ENCODE assay signal across 8 cellular contexts in genomic region chr15:89999676-90000174, GRCh38. TPM values are rescaled to one million over a fixed set of nuclear protein-coding genes. Genes with fewer than 3 reads are reported as not detected.
DNase-seq lines count a peak whose midpoint lies in the region; ATAC-seq and TF ChIP-seq lines count a peak whose summit lies in the region.

No MANE protein-coding gene starts in this region.

- POLR2A ChIA-PET in Caco-2 (lab: Charles Lee): no interaction called here

- H3K9me3 ChIP-seq in OCI-LY3 (ENCODE audit: insufficient read depth, low read length) (no peaks in the 10 kb centered on the region), esophagus muscularis mucosa (no peaks in the 10 kb centered on the region), Caco-2 (no peaks in the 10 kb centered on the region)

- no peaks in the 10 kb centered on the region for H4K20me1 ChIP-seq in OCI-LY3 (ENCODE audit: insufficient read depth, low read length)

- H3K4me1 Mint-ChIP-seq in nephron progenitor cell: peaks cover 66% of the 10 kb centered on the region
- H3K4me1 Mint-ChIP-seq in Caco-2 (ENCODE audit: low read depth, unreplicated experiment): peaks cover 27% of the 10 kb centered on the region

- 30% methylated on average over 12 of the region's 13 CpGs for WGBS in esophagus muscularis mucosa

- peaks cover 39% of the 10 kb centered on the region for H3K79me2 ChIP-seq in OCI-LY3 (ENCODE audit: low read length)

- H3K36me3 Mint-ChIP-seq in nephron progenitor cell (ENCODE audit: low read depth): no peaks in the 10 kb centered on the region
- H3K36me3 Mint-ChIP-seq in Caco-2 (ENCODE audit: insufficient read depth, unreplicated experiment): peaks cover 15% of the 10 kb centered on the region

- H3K27ac ChIP-seq in OCI-LY3 (ENCODE audit: low read length): no peak overlapping the region
- peak overlapping the region; percentile 83 to 93 (median 90) for H3K27ac ChIP-seq in esophagus muscularis mucosa (replicated peaks in 1 of 4)

- ATAC-seq in HG03457 (IDR thresholded peaks at IDR 0.05; ENCODE audit: unreplicated experiment): no peak
- no peak for ATAC-seq in HG02571 (IDR thresholded peaks at IDR 0.05; ENCODE audit: unreplicated experiment)
- ATAC-seq in GM21576 (IDR thresholded peaks at IDR 0.05; ENCODE audit: unreplicated experiment): no peak

- H3K27me3 ChIP-seq in OCI-LY3 (ENCODE audit: low read depth, low read length) (peaks cover 10% of the 10 kb centered on the region), esophagus muscularis mucosa (no peaks in the 10 kb centered on the region), Caco-2 (replicated peaks; ENCODE audit: control insufficient read depth, insufficient read depth, low read length) (no peaks in the 10 kb centered on the region)

- H3K4me1 ChIP-seq in OCI-LY3 (ENCODE audit: low read length) (peaks cover 32% of the 10 kb centered on the region), esophagus muscularis mucosa (peaks cover 10 to 43% (median 41%) of the 10 kb centered on the region in 4 donors), Caco-2 (peaks cover 60% of the 10 kb centered on the region)

- CTCF ChIA-PET in Caco-2 (lab: Charles Lee): no interaction called here

- peak overlapping the region; percentile 78 for H3K4me2 ChIP-seq in OCI-LY3 (ENCODE audit: low read length)

- no peak for TF ChIP-seq CTCF in OCI-LY3 (IDR thresholded peaks at IDR 0.05; ENCODE audit: low read depth, low read length)
- TF ChIP-seq CTCF in esophagus muscularis mucosa (IDR thresholded peaks at IDR 0.05): no peak
- no peak for TF ChIP-seq CTCF in nephron progenitor cell (IDR thresholded peaks at IDR 0.05)
- TF ChIP-seq CTCF in Caco-2 (IDR thresholded peaks at IDR 0.05; ENCODE audit: insufficient read depth in 1 of 2, low read depth in 1 of 2, low read length in 1 of 2, severe bottlenecking in 1 of 2, unreplicated experiment in 1 of 2): no peak

- H3K4me3 ChIP-seq in OCI-LY3 (ENCODE audit: low read length): no peak overlapping the region
- peak overlapping the region; percentile 87 to 97 (median 90) for H3K4me3 ChIP-seq in esophagus muscularis mucosa
- H3K4me3 ChIP-seq in Caco-2 (ENCODE audit: low read depth, low read length): no peak overlapping the region

- H3K36me3 ChIP-seq in OCI-LY3 (replicated peaks; ENCODE audit: low read depth, low read length): peaks cover 18% of the 10 kb centered on the region
- no peaks in the 10 kb centered on the region for H3K36me3 ChIP-seq in esophagus muscularis mucosa
- no peaks in the 10 kb centered on the region for H3K36me3 ChIP-seq in Caco-2 (ENCODE audit: control insufficient read depth, insufficient read depth, low read length)

- DNase-seq in Ammon's horn (ENCODE audit: low spot score) (peak; percentile 31), esophagus muscularis mucosa (ENCODE audit: extremely low spot score) (no peak), nephron progenitor cell (peak; percentile 51), Caco-2 (no peak)

- H3K4me3 Mint-ChIP-seq in nephron progenitor cell: peak overlapping the region; percentile 79
- H3K4me3 Mint-ChIP-seq in Caco-2 (ENCODE audit: unreplicated experiment): no peak overlapping the region

- no peak for TF ChIP-seq POLR2A in esophagus muscularis mucosa (IDR thresholded peaks at IDR 0.05; ENCODE audit: low read depth)

- H3K27ac Mint-ChIP-seq in nephron progenitor cell (peak overlapping the region; percentile 64), Caco-2 (ENCODE audit: unreplicated experiment) (no peak overlapping the region)

- H3K9me3 Mint-ChIP-seq in nephron progenitor cell: no peaks in the 10 kb centered on the region
- H3K9me3 Mint-ChIP-seq in Caco-2 (ENCODE audit: unreplicated experiment): no peaks in the 10 kb centered on the region

- H3K27me3 Mint-ChIP-seq in nephron progenitor cell (ENCODE audit: low read depth, poor library complexity) (peaks cover 6% of the 10 kb centered on the region), Caco-2 (ENCODE audit: insufficient read depth, unreplicated experiment) (no peaks in the 10 kb centered on the region)

- H2AFZ ChIP-seq in OCI-LY3 (ENCODE audit: low read depth, low read length): no peak overlapping the region

- no peak for TF ChIP-seq EP300 in esophagus muscularis mucosa (IDR thresholded peaks at IDR 0.05)

- intact Hi-C loops in esophagus muscularis mucosa (cut with DNase I): loop anchor here (5.0 kb wide), 2 partner anchors 68 to 87 kb away; partner anchors contain the start of gene ARPIN
- intact Hi-C loops in Caco-2 (cut with micrococcal nuclease; ENCODE audit: unreplicated experiment): loop anchor here (5.0 kb wide), 2 partner anchors 38 to 78 kb away; no protein-coding TSS in a partner anchor

- BruUV-seq in Caco-2 (replicated peaks; lab: Mats Ljungman, UMichigan): no TSS peak

- no peak overlapping the region for H3K9ac ChIP-seq in OCI-LY3 (ENCODE audit: low read length)

RNA-seq across cellular contexts. Expression of gene ZNF710, which starts 1.4 kb away (rescaled TPM):
- total RNA-seq in esophagus muscularis mucosa (10 to 100 TPM in 2 of 4 donors, 1 to 10 TPM in 2; 6.6 to 13.8 (median 10.1) TPM), Caco-2 (2022) (16.5 and 21.4 TPM in 2 replicates)

Comparison
In these comparisons a context has a peak if more than half of its experiments do, and no peak if none do; other contexts are left out.
1. DNase-seq: peak in Ammon's horn (single experiment) and nephron progenitor cell (single experiment); none in esophagus muscularis mucosa (single experiment) and Caco-2 (0 of 2).
2. H3K4me3 ChIP-seq: peak in esophagus muscularis mucosa (4 of 4); none in OCI-LY3 (single experiment) and Caco-2 (single experiment).